In genomic region chr3:132232231-132232792, GRCh38 we compare ENCODE assay signal across 14 cellular contexts.
A peak's percentile ranks its signal among the peaks of the same experiment; 100 is the strongest.
DNase-seq lines count a peak whose midpoint lies in the region; ATAC-seq and TF ChIP-seq lines count a peak whose summit lies in the region.
"Had no signal": no experiment of that assay in that cellular context is flagged by ENCODE, and none has a peak within 500 bp of the region (broad histone marks: within the 10 kb centered on the region; RNA-seq: fewer than 3 reads in every experiment).

No MANE protein-coding gene starts in this region.

- H3K9ac ChIP-seq in skeletal muscle satellite cell (ENCODE audit: low read depth, low read length) = no peak overlapping the region
- H3K9ac ChIP-seq in MM.1S (ENCODE audit: low read length) = no peak overlapping the region

- ATAC-seq in HG03175 (IDR thresholded peaks at IDR 0.05; ENCODE audit: unreplicated experiment) (peak; percentile 50), HG02571 (IDR thresholded peaks at IDR 0.05; ENCODE audit: unreplicated experiment) (no peak)

- DNase-seq in NCI-H2171 treated with DMSO at 0.1 percent for 48 hours (lab: John Stamatoyannopoulos, UW) = peak; percentile 18
- no peak for DNase-seq in NCI-H2171 (lab: John Stamatoyannopoulos, UW)
- DNase-seq in NCI-H774 (lab: John Stamatoyannopoulos, UW) = peak; percentile 11
- no peak for DNase-seq in MM.1S
- no peak for DNase-seq in hepatic stellate cell (ENCODE audit: low spot score)
- DNase-seq: activated CD8-positive, alpha-beta memory T cell treated with anti-CD3 and anti-CD28 coated beads, Interleukin-2, amount 50 U/mL, for 4 hours; effector memory CD4-positive, alpha-beta T cell; heart left ventricle; stimulated activated CD4-positive, alpha-beta T cell treated with anti-CD3 and anti-CD28 coated beads, Interleukin-2, amount 100 ng/mL, for 48 hours; stomach had no signal

- no peaks in the 10 kb centered on the region for H3K79me2 ChIP-seq in MM.1S (ENCODE audit: low read length)

- H3K4me3 ChIP-seq in skeletal muscle satellite cell (ENCODE audit: low read length) = no peak overlapping the region
- no peak overlapping the region for H3K4me3 ChIP-seq in MM.1S (ENCODE audit: low read length)
- H3K4me3 ChIP-seq: A549, heart left ventricle, stomach had no signal

- peaks cover 5% of the 10 kb centered on the region for H3K4me1 ChIP-seq in skeletal muscle satellite cell (ENCODE audit: control insufficient read depth, insufficient read depth, low read length)
- H3K4me1 ChIP-seq in MM.1S (ENCODE audit: low read length) = peaks cover 14% of the 10 kb centered on the region
- H3K4me1 ChIP-seq: A549, stomach had no signal

- H2AFZ ChIP-seq in MM.1S (ENCODE audit: low read length) = no peak overlapping the region

- H3K27me3 ChIP-seq in skeletal muscle satellite cell (ENCODE audit: control insufficient read depth, insufficient read depth, low read length) (no peaks in the 10 kb centered on the region), MM.1S (replicated peaks; ENCODE audit: insufficient read depth, low read length) (no peaks in the 10 kb centered on the region)
- H3K27me3 ChIP-seq: heart left ventricle, stomach had no signal

- no peaks in the 10 kb centered on the region for H3K9me2 ChIP-seq in MM.1S (replicated peaks; ENCODE audit: insufficient read depth, low read length)

- no peak overlapping the region for H3K27ac ChIP-seq in MM.1S (ENCODE audit: low read length)
- H3K27ac ChIP-seq: A549, stomach had no signal

- peak overlapping the region; percentile 52 for H3K4me2 ChIP-seq in skeletal muscle satellite cell (ENCODE audit: low read length)
- no peak overlapping the region for H3K4me2 ChIP-seq in MM.1S (ENCODE audit: low read depth, low read length)
- H3K4me2 ChIP-seq: A549 had no signal

- TF ChIP-seq CTCF in MM.1S (IDR thresholded peaks at IDR 0.05; ENCODE audit: low read length) = no peak

- H3K36me3 ChIP-seq in skeletal muscle satellite cell (ENCODE audit: insufficient read depth, low read length) (no peaks in the 10 kb centered on the region), MM.1S (replicated peaks; ENCODE audit: insufficient read depth, low read length) (no peaks in the 10 kb centered on the region)
- H3K36me3 ChIP-seq: heart left ventricle, stomach had no signal

- H4K20me1 ChIP-seq in MM.1S (ENCODE audit: insufficient read depth, low read length) = no peaks in the 10 kb centered on the region

- no peaks in the 10 kb centered on the region for H3K9me3 ChIP-seq in skeletal muscle satellite cell (replicated peaks; ENCODE audit: low read length)
- no peaks in the 10 kb centered on the region for H3K9me3 ChIP-seq in MM.1S (replicated peaks; ENCODE audit: insufficient read depth, low read length)
- H3K9me3 ChIP-seq: A549, heart left ventricle, stomach had no signal

- peaks cover 10% of the 10 kb centered on the region; the same call in 1 of the 2 replicates for H3F3A ChIP-seq in MM.1S (ENCODE audit: insufficient read depth, low read length)

Comparison
In these comparisons a context has a peak if more than half of its experiments do, and no peak if none do; other contexts are left out.
1. DNase-seq: peak in NCI-H2171 treated with DMSO at 0.1 percent for 48 hours (single experiment) and NCI-H774 (single experiment); none in NCI-H2171 (single experiment), MM.1S (single experiment) and hepatic stellate cell (single experiment).